ENCODE assay signal across 1 cellular context in genomic region chr22:41833369-41834004, GRCh38.
TF ChIP-seq lines count a peak whose summit lies in the region.

No MANE protein-coding gene starts in this region.

TF ChIP-seq in HepG2, 621 proteins besides CTCF, POLR2A, EP300 and RAD21 (continued from another document and continues in another):
- TF ChIP-seq ZBTB14 (CRISPR knock-in tag; IDR thresholded peaks at IDR 0.05) (peak; percentile 79), SRY (CRISPR knock-in tag; IDR thresholded peaks at IDR 0.05) (peak; percentile 47; the same call in 1 of the 2 replicates), ZNF225 (CRISPR knock-in tag; IDR thresholded peaks at IDR 0.05) (peak; percentile 79), HIVEP1 (CRISPR knock-in tag; IDR thresholded peaks at IDR 0.05) (peak; percentile 60; the same call in 1 of the 2 replicates), GABPB1 (CRISPR knock-in tag; IDR thresholded peaks at IDR 0.05) (peak; percentile 52; the same call in 1 of the 2 replicates), KDM4B (CRISPR knock-in tag; IDR thresholded peaks at IDR 0.05) (0 out of 2 replicates have a peak, but pooled peaks have one; percentile 29), ZNF234 (CRISPR knock-in tag; conservative IDR thresholded peaks at IDR 0.05) (peak; percentile 78; the same call in 1 of the 2 replicates), ZBTB7A (CRISPR knock-in tag; IDR thresholded peaks at IDR 0.05) (peak; percentile 66; the same call in 1 of the 2 replicates), ZNF790 (CRISPR knock-in tag; IDR thresholded peaks at IDR 0.05; ENCODE audit: borderline replicate concordance) (peak; percentile 61), NFAT5 (CRISPR knock-in tag; IDR thresholded peaks at IDR 0.05) (peak; percentile 67; the same call in 1 of the 2 replicates), ZNF776 (CRISPR knock-in tag; IDR thresholded peaks at IDR 0.05) (peak; percentile 47), MAX (IDR thresholded peaks at IDR 0.05) (peak; percentile 82), FOXC1 (CRISPR knock-in tag; IDR thresholded peaks at IDR 0.05; ENCODE audit: borderline replicate concordance) (0 out of 2 replicates have a peak, but pooled peaks have one; percentile 61), ZNF441 (CRISPR knock-in tag; IDR thresholded peaks at IDR 0.05; ENCODE audit: borderline replicate concordance) (peak; percentile 52; the same call in 1 of the 2 replicates), ZNF446 (CRISPR knock-in tag; IDR thresholded peaks at IDR 0.05) (peak; percentile 74; the same call in 1 of the 2 replicates), IRF9 (CRISPR knock-in tag; IDR thresholded peaks at IDR 0.05; ENCODE audit: borderline replicate concordance) (0 out of 2 replicates have a peak, but pooled peaks have one; percentile 67), PHF8 (CRISPR knock-in tag; IDR thresholded peaks at IDR 0.05) (peak; percentile 46), TFDP2 (CRISPR knock-in tag; IDR thresholded peaks at IDR 0.05) (peak; percentile 47; the same call in 1 of the 2 replicates), AGO2 (optimal IDR thresholded peaks at IDR 0.05; ENCODE audit: low read depth, low read length) (peak; percentile 78), ZNF160 (CRISPR knock-in tag; IDR thresholded peaks at IDR 0.05) (0 out of 2 replicates have a peak, but pooled peaks have one; percentile 46), ZNF782 (CRISPR knock-in tag; IDR thresholded peaks at IDR 0.05; ENCODE audit: borderline replicate concordance) (0 out of 2 replicates have a peak, but pooled peaks have one; percentile 48), ZNF333 (CRISPR knock-in tag; IDR thresholded peaks at IDR 0.05; ENCODE audit: borderline replicate concordance) (0 out of 2 replicates have a peak, but pooled peaks have one; percentile 20), UBTF (CRISPR knock-in tag; IDR thresholded peaks at IDR 0.05) (peak; percentile 51; the same call in 1 of the 2 replicates), AFF4 (CRISPR knock-in tag; IDR thresholded peaks at IDR 0.05) (no peak), ZNF547 (CRISPR knock-in tag; IDR thresholded peaks at IDR 0.05) (peak; percentile 48), ZBTB33 (CRISPR knock-in tag; IDR thresholded peaks at IDR 0.05) (no peak), TMF1 (CRISPR knock-in tag; IDR thresholded peaks at IDR 0.05; ENCODE audit: low read depth) (peak; percentile 81; the same call in 1 of the 2 replicates), ZNF543 (CRISPR knock-in tag; IDR thresholded peaks at IDR 0.05) (peak; percentile 84; the same call in 1 of the 2 replicates), MYPOP (CRISPR knock-in tag; IDR thresholded peaks at IDR 0.05) (0 out of 2 replicates have a peak, but pooled peaks have one; percentile 6), TBX2 (CRISPR knock-in tag; IDR thresholded peaks at IDR 0.05; ENCODE audit: borderline replicate concordance) (no peak), TEF (CRISPR knock-in tag; IDR thresholded peaks at IDR 0.05) (0 out of 2 replicates have a peak, but pooled peaks have one; percentile 42), ZNF496 (CRISPR knock-in tag; IDR thresholded peaks at IDR 0.05; ENCODE audit: insufficient replicate concordance) (no peak), KMT2A (CRISPR knock-in tag; IDR thresholded peaks at IDR 0.05) (peak; percentile 46), ZBTB43 (CRISPR knock-in tag; conservative IDR thresholded peaks at IDR 0.05) (0 out of 2 replicates have a peak, but pooled peaks have one; percentile 16), ZNF10 (CRISPR knock-in tag; IDR thresholded peaks at IDR 0.05; ENCODE audit: borderline replicate concordance, low read depth) (no peak), POLR2AphosphoS2 (IDR thresholded peaks at IDR 0.05; ENCODE audit: low read depth, low read length) (0 out of 2 replicates have a peak, but pooled peaks have one; percentile 3)
